2 cellular contexts compared by ENCODE assay signal in the genomic region with DNA sequence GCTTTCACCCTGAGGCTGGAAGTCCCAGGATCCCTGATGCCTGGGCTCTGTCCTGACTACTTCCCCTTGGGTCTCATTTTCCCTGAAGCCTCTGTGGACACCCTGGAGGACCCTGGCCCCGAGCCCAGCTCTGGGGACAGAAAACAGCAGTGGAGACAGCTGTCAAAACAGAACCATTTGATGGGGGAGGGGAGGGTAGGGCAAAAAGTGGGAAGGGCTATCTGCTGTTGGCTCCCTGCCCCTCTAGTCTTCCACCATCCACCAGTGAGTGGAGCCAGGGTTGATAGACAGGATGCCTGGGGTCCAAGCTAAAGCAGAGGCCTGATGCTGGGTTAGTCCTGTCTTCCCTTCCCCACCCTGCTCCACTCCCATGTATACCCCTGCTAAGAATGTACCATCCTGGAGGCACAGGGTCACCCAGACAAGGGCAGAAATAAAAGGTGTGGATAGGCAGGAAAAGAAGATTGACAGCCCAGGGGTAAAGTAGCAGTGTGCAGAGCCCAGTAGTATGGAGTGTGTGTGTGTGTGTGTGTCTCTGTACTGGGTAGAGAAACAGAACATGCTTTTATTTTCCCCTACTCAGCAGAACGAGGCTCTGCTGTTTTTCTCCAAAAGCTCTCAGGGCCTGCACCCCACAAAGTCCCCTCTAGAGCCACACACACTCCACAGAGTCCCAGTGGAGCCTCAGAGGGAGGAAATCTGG.
TF ChIP-seq lines count a peak whose summit lies in the region.

No MANE protein-coding gene starts in this region.

TF ChIP-seq in HepG2, 621 proteins besides CTCF, POLR2A, EP300 and RAD21:
- TF ChIP-seq MAFF (IDR thresholded peaks at IDR 0.05; ENCODE audit: low read depth, low read length) (0 out of 2 replicates have a peak, but pooled peaks have one; percentile 5), ZNF343 (CRISPR knock-in tag; IDR thresholded peaks at IDR 0.05) (no peak), MAFK (conservative IDR thresholded peaks at IDR 0.05 in 1 of 2, IDR thresholded peaks at IDR 0.05 in 1 of 2; ENCODE audit: low read length in 2 of 2) (peak; percentile 29 to 50; a peak in 2 of 4 replicates)

TF ChIP-seq in SK-N-SH treated with all-trans-retinoic acid at 6 μM for 48 hours, 23 proteins besides CTCF, POLR2A, EP300 and RAD21:
- TF ChIP-seq TOX (CRISPR knock-in tag; IDR thresholded peaks at IDR 0.05; ENCODE audit: borderline replicate concordance) = no peak
- peak; percentile 58; the same call in 1 of the 2 replicates for TF ChIP-seq TCF4 (CRISPR knock-in tag; IDR thresholded peaks at IDR 0.05; ENCODE audit: borderline replicate concordance)
